13 cellular contexts compared by ENCODE assay signal in genomic region chr20:24783631-24784492, GRCh38.
DNase-seq lines count a peak whose midpoint lies in the region; ATAC-seq, FAIRE-seq and TF ChIP-seq lines count a peak whose summit lies in the region.
"Had no signal": no experiment of that assay in that cellular context is flagged by ENCODE, and none has a peak within 500 bp of the region (broad histone marks: within the 10 kb centered on the region; RNA-seq: fewer than 3 reads in every experiment).

No MANE protein-coding gene starts in this region.

- POLR2A ChIA-PET in A549 (lab: Yijun Ruan, JAX), result no interaction called here

- peak; percentile 25 to 34; a peak in 1 of 5 replicates for TF ChIP-seq RAD21 in A549 (conservative IDR thresholded peaks at IDR 0.05 in 1 of 2, IDR thresholded peaks at IDR 0.05 in 1 of 2)

- in situ Hi-C loops in astrocyte of the spinal cord (cut with HindIII; ENCODE audit: low sequenced_read_pairs), result no loop called here

- no peaks in the 10 kb centered on the region for H3K4me1 ChIP-seq in A549
- H3K4me1 ChIP-seq in effector memory CD4-positive, alpha-beta T cell (ENCODE audit: control insufficient read depth, insufficient read depth, low read length, poor library complexity, severe bottlenecking), result no peaks in the 10 kb centered on the region
- H3K4me1 ChIP-seq: right atrium auricular region had no signal

- H3K4me3 ChIP-seq in A549 (no peak overlapping the region), astrocyte of the spinal cord (ENCODE audit: low read depth, low read length) (no peak overlapping the region)
- no peak overlapping the region for H3K4me3 ChIP-seq in effector memory CD4-positive, alpha-beta T cell (ENCODE audit: insufficient read depth, low read depth, low read length, poor library complexity, severe bottlenecking)
- H3K4me3 ChIP-seq: dorsolateral prefrontal cortex, right atrium auricular region, SK-N-MC had no signal

- no peaks in the 10 kb centered on the region for H3K9me3 ChIP-seq in A549
- no peaks in the 10 kb centered on the region for H3K9me3 ChIP-seq in effector memory CD4-positive, alpha-beta T cell (ENCODE audit: control insufficient read depth, low read length)
- H3K9me3 ChIP-seq: right atrium auricular region had no signal

- peak; percentile 32 for FAIRE-seq in A549 (lab: Jason Lieb, UNC)

- TF ChIP-seq EP300 in A549 (IDR thresholded peaks at IDR 0.05), result no peak

- 35% methylated on average over 9 of the region's 9 CpGs for WGBS in A549 (ENCODE audit: missing lambda C conversion rate)

- H3K4me2 ChIP-seq in A549, result no peak overlapping the region

- H3K36me3 ChIP-seq in effector memory CD4-positive, alpha-beta T cell (ENCODE audit: control insufficient read depth, insufficient read depth, low read length), result no peaks in the 10 kb centered on the region
- H3K36me3 ChIP-seq: right atrium auricular region had no signal

- TF ChIP-seq CTCF in A549 (IDR thresholded peaks at IDR 0.05) (no peak; the same call in 2 of the 3 replicates), GM12874 (IDR thresholded peaks at IDR 0.05; ENCODE audit: insufficient read depth, low read depth, low read length) (peak; percentile 20; the same call in 1 of the 2 replicates), astrocyte of the spinal cord (IDR thresholded peaks at IDR 0.05; ENCODE audit: low read depth, low read length) (peak; percentile 21)

- TF ChIP-seq POLR2A in A549 (IDR thresholded peaks at IDR 0.05; ENCODE audit: low read length), result no peak

- no peaks in the 10 kb centered on the region for H3K27me3 ChIP-seq in effector memory CD4-positive, alpha-beta T cell (replicated peaks; ENCODE audit: control insufficient read depth, insufficient read depth, low read length, poor library complexity, severe bottlenecking)
- H3K27me3 ChIP-seq: right atrium auricular region had no signal

- peak in 1 of 2 experiments; percentile 40; a peak in 3 of 6 replicates for ATAC-seq in A549
- ATAC-seq: CD8-positive, alpha-beta T cell had no signal

- H3K27ac ChIP-seq in A549, result no peak overlapping the region
- no peak overlapping the region for H3K27ac ChIP-seq in effector memory CD4-positive, alpha-beta T cell (ENCODE audit: insufficient read depth, low read length, poor library complexity, severe bottlenecking)
- H3K27ac ChIP-seq: right atrium auricular region, SK-N-MC had no signal

- CTCF ChIA-PET in A549 (lab: Yijun Ruan, JAX), result interaction anchor here (0.6 to 6.6 kb wide), 10 partner anchors 10 to 846 kb away, joined by 3 to 66 read pairs (median 4); no protein-coding TSS in a partner anchor

- DNase-seq in A549 (ENCODE audit: low read depth in 1 of 2, low spot score in 1 of 2) (peak in 1 of 2 experiments; percentile 19), HuH-7 (ENCODE audit: low spot score) (peak; percentile 53), astrocyte of the spinal cord (ENCODE audit: low read depth, low spot score) (no peak), activated gamma-delta T cell (lab: John Stamatoyannopoulos, UW) (no peak), NCI-H146 treated with DMSO at 0.1 percent for 48 hours (lab: John Stamatoyannopoulos, UW; ENCODE audit: unreplicated experiment) (no peak)
- DNase-seq in effector memory CD4-positive, alpha-beta T cell, result no peak
- no peak for DNase-seq in stimulated activated naive CD4-positive, alpha-beta T cell treated with Interleukin-2 at 50 U/mL for 16 hours (lab: John Stamatoyannopoulos, UW)
- DNase-seq: CD8-positive, alpha-beta T cell; kidney glomerular epithelial cell had no signal

TF ChIP-seq in A549, 52 proteins besides CTCF, POLR2A, EP300 and RAD21:
- no peak for TF ChIP-seq FOXS1 (CRISPR knock-in tag; IDR thresholded peaks at IDR 0.05)
- no peak for TF ChIP-seq HES2 (IDR thresholded peaks at IDR 0.05)
- TF ChIP-seq, protein P1, sequence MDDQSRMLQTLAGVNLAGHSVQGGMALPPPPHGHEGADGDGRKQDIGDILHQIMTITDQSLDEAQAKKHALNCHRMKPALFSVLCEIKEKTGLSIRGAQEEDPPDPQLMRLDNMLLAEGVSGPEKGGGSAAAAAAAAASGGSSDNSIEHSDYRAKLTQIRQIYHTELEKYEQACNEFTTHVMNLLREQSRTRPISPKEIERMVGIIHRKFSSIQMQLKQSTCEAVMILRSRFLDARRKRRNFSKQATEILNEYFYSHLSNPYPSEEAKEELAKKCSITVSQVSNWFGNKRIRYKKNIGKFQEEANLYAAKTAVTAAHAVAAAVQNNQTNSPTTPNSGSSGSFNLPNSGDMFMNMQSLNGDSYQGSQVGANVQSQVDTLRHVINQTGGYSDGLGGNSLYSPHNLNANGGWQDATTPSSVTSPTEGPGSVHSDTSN (IDR thresholded peaks at IDR 0.05), result no peak
- TF ChIP-seq HOXB13 (CRISPR knock-in tag; IDR thresholded peaks at IDR 0.05; ENCODE audit: low read depth), result no peak
- no peak for TF ChIP-seq KDM5A (IDR thresholded peaks at IDR 0.05)
- no peak for TF ChIP-seq RARB (CRISPR knock-in tag; IDR thresholded peaks at IDR 0.05)
- no peak for TF ChIP-seq MYC (IDR thresholded peaks at IDR 0.05; ENCODE audit: borderline replicate concordance, low read length)
- TF ChIP-seq ZC3H11A (IDR thresholded peaks at IDR 0.05), result no peak
- no peak for TF ChIP-seq JUNB (IDR thresholded peaks at IDR 0.05)
- no peak for TF ChIP-seq HOXB5 (CRISPR knock-in tag; IDR thresholded peaks at IDR 0.05)
- TF ChIP-seq ZSCAN20 (CRISPR knock-in tag; IDR thresholded peaks at IDR 0.05), result no peak
- no peak for TF ChIP-seq FOSL2 (IDR thresholded peaks at IDR 0.05)
- no peak for TF ChIP-seq FOSL2 (CRISPR knock-in tag; IDR thresholded peaks at IDR 0.05)
- TF ChIP-seq RFX5 (IDR thresholded peaks at IDR 0.05), result no peak
- TF ChIP-seq, protein P2, sequence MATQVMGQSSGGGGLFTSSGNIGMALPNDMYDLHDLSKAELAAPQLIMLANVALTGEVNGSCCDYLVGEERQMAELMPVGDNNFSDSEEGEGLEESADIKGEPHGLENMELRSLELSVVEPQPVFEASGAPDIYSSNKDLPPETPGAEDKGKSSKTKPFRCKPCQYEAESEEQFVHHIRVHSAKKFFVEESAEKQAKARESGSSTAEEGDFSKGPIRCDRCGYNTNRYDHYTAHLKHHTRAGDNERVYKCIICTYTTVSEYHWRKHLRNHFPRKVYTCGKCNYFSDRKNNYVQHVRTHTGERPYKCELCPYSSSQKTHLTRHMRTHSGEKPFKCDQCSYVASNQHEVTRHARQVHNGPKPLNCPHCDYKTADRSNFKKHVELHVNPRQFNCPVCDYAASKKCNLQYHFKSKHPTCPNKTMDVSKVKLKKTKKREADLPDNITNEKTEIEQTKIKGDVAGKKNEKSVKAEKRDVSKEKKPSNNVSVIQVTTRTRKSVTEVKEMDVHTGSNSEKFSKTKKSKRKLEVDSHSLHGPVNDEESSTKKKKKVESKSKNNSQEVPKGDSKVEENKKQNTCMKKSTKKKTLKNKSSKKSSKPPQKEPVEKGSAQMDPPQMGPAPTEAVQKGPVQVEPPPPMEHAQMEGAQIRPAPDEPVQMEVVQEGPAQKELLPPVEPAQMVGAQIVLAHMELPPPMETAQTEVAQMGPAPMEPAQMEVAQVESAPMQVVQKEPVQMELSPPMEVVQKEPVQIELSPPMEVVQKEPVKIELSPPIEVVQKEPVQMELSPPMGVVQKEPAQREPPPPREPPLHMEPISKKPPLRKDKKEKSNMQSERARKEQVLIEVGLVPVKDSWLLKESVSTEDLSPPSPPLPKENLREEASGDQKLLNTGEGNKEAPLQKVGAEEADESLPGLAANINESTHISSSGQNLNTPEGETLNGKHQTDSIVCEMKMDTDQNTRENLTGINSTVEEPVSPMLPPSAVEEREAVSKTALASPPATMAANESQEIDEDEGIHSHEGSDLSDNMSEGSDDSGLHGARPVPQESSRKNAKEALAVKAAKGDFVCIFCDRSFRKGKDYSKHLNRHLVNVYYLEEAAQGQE (IDR thresholded peaks at IDR 0.05), result no peak
- no peak for TF ChIP-seq HOXA7 (CRISPR knock-in tag; IDR thresholded peaks at IDR 0.05)
- no peak for TF ChIP-seq JUN (IDR thresholded peaks at IDR 0.05)
- no peak for TF ChIP-seq ZFP36 (IDR thresholded peaks at IDR 0.05; ENCODE audit: borderline replicate concordance, partially characterized antibody)
- no peak for TF ChIP-seq ZNF302 (CRISPR knock-in tag; IDR thresholded peaks at IDR 0.05)
- no peak for TF ChIP-seq CEBPB (IDR thresholded peaks at IDR 0.05)
